Comparison of ENCODE assay signal across 11 cellular contexts in genomic region chr1:41622402-41622801, GRCh38.
A peak's percentile ranks its signal among the peaks of the same experiment; 100 is the strongest.
DNase-seq lines count a peak whose midpoint lies in the region; TF ChIP-seq lines count a peak whose summit lies in the region.
"Had no signal": no experiment of that assay in that cellular context is flagged by ENCODE, and none has a peak within 500 bp of the region (broad histone marks: within the 10 kb centered on the region; RNA-seq: fewer than 3 reads in every experiment).

No MANE protein-coding gene starts in this region.

- H2AFZ ChIP-seq in GM23248 (no peak overlapping the region), hepatocyte (no peak overlapping the region)

- no peak overlapping the region for H3K27ac Mint-ChIP-seq in activated T-helper 1 cell treated with anti-CD3 and anti-CD28 coated beads, Interleukin-12 subunit alpha, Interleukin-12 subunit beta, Interleukin-2, Interleukin-4 antibody, amounts not matched to agents 30 ng/mL and 10 ng/mL and 1 ng/mL, durations not matched to agents 14 hours and 24 hours and 36 hours

- POLR2A ChIA-PET in HEK293T (lab: Yijun Ruan, JAX) = interaction anchor here (1.5 kb wide), 1 partner anchor 9 kb away, joined by 3 read pairs; no protein-coding TSS in a partner anchor

- DNase-seq in A172 (ENCODE audit: low spot score) = peak; percentile 45
- DNase-seq in GM23248 = peak; percentile 63
- DNase-seq in activated T-helper 1 cell treated with anti-CD3 and anti-CD28 coated beads, Interleukin-12 subunit alpha, Interleukin-12 subunit beta, Interleukin-2, Interleukin-4 antibody, amounts not matched to agents 30 ng/mL and 10 ng/mL and 1 ng/mL, durations not matched to agents 14 hours and 24 hours and 36 hours (ENCODE audit: low spot score) = no peak
- peak; percentile 51 for DNase-seq in hepatocyte (ENCODE audit: low spot score)
- no peak for DNase-seq in H4 (ENCODE audit: low spot score)
- DNase-seq in lower leg skin (ENCODE audit: low spot score in 2 of 2) = no peak
- DNase-seq in activated CD4-positive, CD25-positive, alpha-beta regulatory T cell treated with anti-CD3 and anti-CD28 coated beads, Interleukin-2, amount 50 U/mL, for 72 hours = no peak
- no peak for DNase-seq in HEK293T (ENCODE audit: extremely low spot score)
- DNase-seq: activated CD4-positive, alpha-beta T cell treated with anti-CD3 and anti-CD28 coated beads for 36 hours had no signal

- H3K9me2 ChIP-seq in GM23248 (ENCODE audit: insufficient read depth) (no peaks in the 10 kb centered on the region), hepatocyte (replicated peaks; ENCODE audit: insufficient read depth) (no peaks in the 10 kb centered on the region)

- CTCF ChIA-PET in HEK293T (lab: Yijun Ruan, JAX) = no interaction called here

- H3K36me3 ChIP-seq in GM23248 (ENCODE audit: low read depth) = no peaks in the 10 kb centered on the region
- no peaks in the 10 kb centered on the region for H3K36me3 ChIP-seq in hepatocyte (replicated peaks; ENCODE audit: insufficient read depth, low read depth)
- H3K36me3 ChIP-seq: gastroesophageal sphincter had no signal

- no peak overlapping the region for H3K4me3 ChIP-seq in GM23248
- H3K4me3 ChIP-seq in hepatocyte = no peak overlapping the region
- no peak overlapping the region for H3K4me3 ChIP-seq in lower leg skin (ENCODE audit: low read depth, poor library complexity, severe bottlenecking)
- H3K4me3 ChIP-seq: gastroesophageal sphincter, tibial nerve had no signal

- H4K20me1 ChIP-seq in GM23248 (ENCODE audit: insufficient read depth) = no peaks in the 10 kb centered on the region
- H4K20me1 ChIP-seq in hepatocyte (ENCODE audit: insufficient read depth, poor library complexity, severe bottlenecking) = no peaks in the 10 kb centered on the region

- no peaks in the 10 kb centered on the region for H3K9me3 Mint-ChIP-seq in activated T-helper 1 cell treated with anti-CD3 and anti-CD28 coated beads, Interleukin-12 subunit alpha, Interleukin-12 subunit beta, Interleukin-2, Interleukin-4 antibody, amounts not matched to agents 30 ng/mL and 10 ng/mL and 1 ng/mL, durations not matched to agents 14 hours and 24 hours and 36 hours

- H3K4me1 Mint-ChIP-seq in activated T-helper 1 cell treated with anti-CD3 and anti-CD28 coated beads, Interleukin-12 subunit alpha, Interleukin-12 subunit beta, Interleukin-2, Interleukin-4 antibody, amounts not matched to agents 30 ng/mL and 10 ng/mL and 1 ng/mL, durations not matched to agents 14 hours and 24 hours and 36 hours (ENCODE audit: low read depth) = peaks cover 70% of the 10 kb centered on the region

- 67 to 70% methylated on average over 8 of the region's 8 CpGs for WGBS in GM23248 (ENCODE audit: low coverage in 1 of 2, low lambda C conversion rate in 2 of 2, missing lambda C conversion rate in 2 of 2), 2 experiments
- 50% methylated on average over 8 of the region's 8 CpGs for WGBS in hepatocyte (ENCODE audit: low lambda C conversion rate, missing lambda C conversion rate)
- WGBS in lower leg skin, 2 donors = 59 to 60% methylated on average over 8 of the region's 8 CpGs

- H3K9me3 ChIP-seq in GM23248 (ENCODE audit: low read depth) = no peaks in the 10 kb centered on the region
- no peaks in the 10 kb centered on the region for H3K9me3 ChIP-seq in hepatocyte (ENCODE audit: low read depth)
- H3K9me3 ChIP-seq: gastroesophageal sphincter, tibial nerve had no signal

- intact Hi-C loops in activated T-helper 1 cell treated with anti-CD3 and anti-CD28 coated beads, Interleukin-12 subunit alpha, Interleukin-12 subunit beta, Interleukin-2, Interleukin-4 antibody, amounts not matched to agents 30 ng/mL and 10 ng/mL and 1 ng/mL, durations not matched to agents 14 hours and 24 hours and 36 hours (cut with micrococcal nuclease) = loop anchor here (2.0 to 5.0 kb wide), 2 partner anchors 18 to 50 kb away; no protein-coding TSS in a partner anchor
- intact Hi-C loops in lower leg skin (cut with DNase I; ENCODE audit: low total_unique reads) = no loop called here

- H3K4me2 ChIP-seq in GM23248 (ENCODE audit: unreplicated experiment) (no peak overlapping the region), hepatocyte (no peak overlapping the region)

- in situ Hi-C loops in GM23248 (cut with MboI) = no loop called here

- peaks cover 57% of the 10 kb centered on the region for H3K36me3 Mint-ChIP-seq in activated T-helper 1 cell treated with anti-CD3 and anti-CD28 coated beads, Interleukin-12 subunit alpha, Interleukin-12 subunit beta, Interleukin-2, Interleukin-4 antibody, amounts not matched to agents 30 ng/mL and 10 ng/mL and 1 ng/mL, durations not matched to agents 14 hours and 24 hours and 36 hours (ENCODE audit: low read depth)

- H3K4me1 ChIP-seq in GM23248 (ENCODE audit: insufficient read depth) = peaks cover 45% of the 10 kb centered on the region
- H3K4me1 ChIP-seq in hepatocyte (ENCODE audit: insufficient read depth) = peaks cover 15% of the 10 kb centered on the region

- no peak for TF ChIP-seq CTCF in hepatocyte (IDR thresholded peaks at IDR 0.05; ENCODE audit: poor library complexity)
- TF ChIP-seq CTCF in lower leg skin (IDR thresholded peaks at IDR 0.05) = no peak

- H3K27ac ChIP-seq in GM23248 (no peak overlapping the region), hepatocyte (peak overlapping the region; percentile 7)
- H3K27ac ChIP-seq: gastroesophageal sphincter, tibial nerve had no signal

- H3K79me2 ChIP-seq in GM23248 (ENCODE audit: insufficient read depth) (peaks cover 13% of the 10 kb centered on the region; the same call in 1 of the 2 replicates), hepatocyte (no peaks in the 10 kb centered on the region)

- H3K27me3 Mint-ChIP-seq in activated T-helper 1 cell treated with anti-CD3 and anti-CD28 coated beads, Interleukin-12 subunit alpha, Interleukin-12 subunit beta, Interleukin-2, Interleukin-4 antibody, amounts not matched to agents 30 ng/mL and 10 ng/mL and 1 ng/mL, durations not matched to agents 14 hours and 24 hours and 36 hours (ENCODE audit: insufficient read depth) = no peaks in the 10 kb centered on the region
- H3K27me3 Mint-ChIP-seq: activated CD4-positive, alpha-beta T cell treated with anti-CD3 and anti-CD28 coated beads for 36 hours had no signal

- peak overlapping the region; percentile 41 for H3K4me3 Mint-ChIP-seq in activated T-helper 1 cell treated with anti-CD3 and anti-CD28 coated beads, Interleukin-12 subunit alpha, Interleukin-12 subunit beta, Interleukin-2, Interleukin-4 antibody, amounts not matched to agents 30 ng/mL and 10 ng/mL and 1 ng/mL, durations not matched to agents 14 hours and 24 hours and 36 hours
- H3K4me3 Mint-ChIP-seq: activated CD4-positive, alpha-beta T cell treated with anti-CD3 and anti-CD28 coated beads for 36 hours had no signal

- H3F3A ChIP-seq in GM23248 (ENCODE audit: insufficient read depth) = 0 out of 2 replicates have a peak, but pooled peaks cover 2% of the 10 kb centered on the region

- TF ChIP-seq POLR2A in lower leg skin (IDR thresholded peaks at IDR 0.05) = no peak

- H3K27me3 ChIP-seq in GM23248 (replicated peaks; ENCODE audit: insufficient read depth) (no peaks in the 10 kb centered on the region), hepatocyte (no peaks in the 10 kb centered on the region)
- H3K27me3 ChIP-seq: gastroesophageal sphincter, tibial nerve had no signal

- no peak overlapping the region for H3K9ac ChIP-seq in GM23248

TF ChIP-seq in HEK293T, 16 proteins besides CTCF, POLR2A, EP300 and RAD21:
- TF ChIP-seq ARNT (IDR thresholded peaks at IDR 0.05) (no peak), FOXA1 (IDR thresholded peaks at IDR 0.05) (no peak), TARDBP (IDR thresholded peaks at IDR 0.05) (no peak), CTBP1 (IDR thresholded peaks at IDR 0.05; ENCODE audit: borderline replicate concordance) (no peak), ZNF384 (IDR thresholded peaks at IDR 0.05) (no peak)

Comparison
In these comparisons a context has a peak if more than half of its experiments do, and no peak if none do; other contexts are left out.
1. DNase-seq: peak in A172 (single experiment), GM23248 (single experiment) and hepatocyte (single experiment); none in activated T-helper 1 cell treated with anti-CD3 and anti-CD28 coated beads, Interleukin-12 subunit alpha, Interleukin-12 subunit beta, Interleukin-2, Interleukin-4 antibody, amounts not matched to agents 30 ng/mL and 10 ng/mL and 1 ng/mL, durations not matched to agents 14 hours and 24 hours and 36 hours (single experiment), H4 (single experiment), lower leg skin (0 of 2), activated CD4-positive, CD25-positive, alpha-beta regulatory T cell treated with anti-CD3 and anti-CD28 coated beads, Interleukin-2, amount 50 U/mL, for 72 hours (single experiment) and HEK293T (single experiment).